Comparison of ENCODE assay signal across 15 cellular contexts in genomic region chr19:40501599-40501998, GRCh38. TPM values are rescaled to one million over a fixed set of nuclear protein-coding genes. Genes with fewer than 3 reads are reported as not detected.
DNase-seq lines count a peak whose midpoint lies in the region; ATAC-seq and TF ChIP-seq lines count a peak whose summit lies in the region.
"Had no signal": no experiment of that assay in that cellular context is flagged by ENCODE, and none has a peak within 500 bp of the region (broad histone marks: within the 10 kb centered on the region; RNA-seq: fewer than 3 reads in every experiment).

No MANE protein-coding gene starts in this region.

- H4K8ac ChIP-seq in neuronal stem cell (ENCODE audit: low read depth, low read length), result no peak overlapping the region

- DNase-seq in caudate nucleus (lab: John Stamatoyannopoulos, UW) (no peak), neuronal stem cell (ENCODE audit: low spot score) (no peak), NCI-H2171 (lab: John Stamatoyannopoulos, UW) (no peak)
- DNase-seq: 8988T; AML-193; Caco-2; Calu3; CD4-positive, alpha-beta T cell; CD8-positive, alpha-beta T cell; GF-D8 had no signal

- peak overlapping the region; percentile 87 for H2AK5ac ChIP-seq in neuronal stem cell (ENCODE audit: low read depth, low read length)

- H3K9me3 ChIP-seq in HEK293 (ENCODE audit: control insufficient read depth, insufficient read depth, low read depth, low read length), result no peaks in the 10 kb centered on the region
- H3K9me3 ChIP-seq in neuronal stem cell (replicated peaks in 1 of 2; ENCODE audit: control insufficient read depth in 2 of 2, insufficient read depth in 1 of 2, low read depth in 1 of 2, low read length in 2 of 2), result no peaks in the 10 kb centered on the region
- H3K9me3 ChIP-seq: BLaER1 treated with 17β-estradiol and CSF1 and Interleukin-3, amounts not matched to agents 10 nM and 100 nM; Caco-2 had no signal

- H4K91ac ChIP-seq in neuronal stem cell (ENCODE audit: low read depth, low read length, poor library complexity), result no peak overlapping the region

- no peak overlapping the region for H3K4ac ChIP-seq in neuronal stem cell (ENCODE audit: low read length)

- H3K23ac ChIP-seq in neuronal stem cell (ENCODE audit: low read depth, low read length, poor library complexity), result no peak overlapping the region

- H3K79me1 ChIP-seq in neuronal stem cell (ENCODE audit: low read depth, low read length), result no peaks in the 10 kb centered on the region

- no peaks in the 10 kb centered on the region; a peak in 1 of 3 replicates for H3K36me3 ChIP-seq in HEK293 (ENCODE audit: control insufficient read depth in 2 of 2, insufficient read depth in 1 of 2, low read length in 2 of 2)
- H3K36me3 ChIP-seq in neuronal stem cell (replicated peaks in 1 of 2; ENCODE audit: control insufficient read depth in 2 of 2, insufficient read depth in 2 of 2, low read length in 2 of 2), result no peaks in the 10 kb centered on the region
- H3K36me3 ChIP-seq: BLaER1 treated with 17β-estradiol and CSF1 and Interleukin-3, amounts not matched to agents 10 nM and 100 nM had no signal

- H3K4me3 ChIP-seq in HEK293 (ENCODE audit: low read depth, low read length) (no peak overlapping the region), neuronal stem cell (ENCODE audit: low read length in 2 of 2) (no peak overlapping the region)
- H3K4me3 ChIP-seq: BLaER1 treated with 17β-estradiol and CSF1 and Interleukin-3, amounts not matched to agents 10 nM and 100 nM had no signal

- WGBS in neuronal stem cell (ENCODE audit: extremely low coverage in 2 of 2, insufficient read length in 2 of 2, insufficient replicate concordance in 1 of 2), 2 donors, result no CpG with 5 or more reads among the region's 4 CpGs

- no peak overlapping the region for H2AFZ ChIP-seq in neuronal stem cell (ENCODE audit: low read length)

- no peak overlapping the region for H2BK12ac ChIP-seq in neuronal stem cell (ENCODE audit: low read length)

- H3K27ac ChIP-seq in HEK293 (ENCODE audit: extremely low read depth, low read depth, low read length), result no peak overlapping the region
- H3K27ac ChIP-seq in caudate nucleus (ENCODE audit: low read depth, low read length), result peak overlapping the region; percentile 62
- no peak overlapping the region for H3K27ac ChIP-seq in neuronal stem cell (replicated peaks; ENCODE audit: low read length)
- H3K27ac ChIP-seq: BLaER1 treated with 17β-estradiol and CSF1 and Interleukin-3, amounts not matched to agents 10 nM and 100 nM; C4-2B had no signal

- no peak overlapping the region for H2BK120ac ChIP-seq in neuronal stem cell (ENCODE audit: low read depth, low read length)

- TF ChIP-seq CTCF in HEK293 (tag by site-specific recombination; IDR thresholded peaks at IDR 0.05), result no peak

- H3K14ac ChIP-seq in neuronal stem cell (ENCODE audit: low read length), result no peak overlapping the region

- H3K18ac ChIP-seq in neuronal stem cell (ENCODE audit: low read length), result no peak overlapping the region

- no peaks in the 10 kb centered on the region for H3K4me1 ChIP-seq in HEK293 (ENCODE audit: control insufficient read depth, insufficient read depth, low read length)
- H3K4me1 ChIP-seq in neuronal stem cell (ENCODE audit: control insufficient read depth in 2 of 2, insufficient read depth in 1 of 2, low read depth in 1 of 2, low read length in 2 of 2), result peaks cover 3 to 17% of the 10 kb centered on the region in 2 donors
- H3K4me1 ChIP-seq: Caco-2 had no signal

- ATAC-seq in GM21423 (IDR thresholded peaks at IDR 0.05; ENCODE audit: unreplicated experiment) (no peak), HG03460 (IDR thresholded peaks at IDR 0.05; ENCODE audit: unreplicated experiment) (no peak)
- ATAC-seq: CD8-positive, alpha-beta T cell had no signal

- POLR2A ChIA-PET in HEK293 (lab: Yijun Ruan, JAX), result interaction anchor here (0.7 to 1.1 kb wide), 3 partner anchors 14 to 102 kb away, joined by 3 to 12 read pairs (median 3); no protein-coding TSS in a partner anchor

- H3K27me3 ChIP-seq in neuronal stem cell (ENCODE audit: control insufficient read depth in 3 of 3, insufficient read depth in 3 of 3, low read depth in 1 of 3, low read length in 3 of 3), result peaks cover 0 to 8% (median 4%) of the 10 kb centered on the region in 3 experiments
- H3K27me3 ChIP-seq: BLaER1 treated with 17β-estradiol and CSF1 and Interleukin-3, amounts not matched to agents 10 nM and 100 nM had no signal

- CTCF ChIA-PET in HEK293 (lab: Yijun Ruan, JAX), result interaction anchor here (0.5 to 1.9 kb wide), 11 partner anchors 9 to 362 kb away, joined by 3 to 12 read pairs (median 5); partner anchors contain the start of gene BLVRB

- H2BK5ac ChIP-seq in neuronal stem cell (ENCODE audit: low read length), result no peak overlapping the region

- H3K9ac ChIP-seq in neuronal stem cell (ENCODE audit: low read depth, low read length, poor library complexity), result no peak overlapping the region
- H3K9ac ChIP-seq: BLaER1 treated with 17β-estradiol and CSF1 and Interleukin-3, amounts not matched to agents 10 nM and 100 nM had no signal

- H2BK15ac ChIP-seq in neuronal stem cell (ENCODE audit: low read length), result peak overlapping the region; percentile 68

- H3K4me2 ChIP-seq in neuronal stem cell (ENCODE audit: insufficient read depth, low read length, poor library complexity, severe bottlenecking), result no peak overlapping the region
- H3K4me2 ChIP-seq: BLaER1 treated with 17β-estradiol and CSF1 and Interleukin-3, amounts not matched to agents 10 nM and 100 nM had no signal

TF ChIP-seq in HEK293, 187 proteins besides CTCF, POLR2A, EP300 and RAD21:
- TF ChIP-seq ZNF830 (tag by site-specific recombination; IDR thresholded peaks at IDR 0.05; ENCODE audit: low read depth), result no peak
- peak; percentile 90; the same call in 1 of the 2 replicates for TF ChIP-seq ZNF768 (tag by site-specific recombination; IDR thresholded peaks at IDR 0.05)

RNA-seq across cellular contexts. Expression of gene SPTBN4, which starts 34.8 kb away (rescaled TPM):
- 1.4 TPM for polyA plus RNA-seq in neuronal stem cell (2013, experiment 1 of 2)
- polyA plus RNA-seq in neuronal stem cell (2013, experiment 2 of 2), result 2.0 TPM

RNA-seq across cellular contexts. Expression of gene BLVRB, which starts 36.1 kb away (rescaled TPM):
- polyA plus RNA-seq in neuronal stem cell (2013, experiment 1 of 2), result 25.7 TPM
- 25.5 TPM for polyA plus RNA-seq in neuronal stem cell (2013, experiment 2 of 2)

RNA-seq across cellular contexts. Expression of gene SERTAD3, which starts 57.5 kb away (rescaled TPM):
- 13.1 TPM for polyA plus RNA-seq in neuronal stem cell (2013, experiment 1 of 2)
- 13.1 TPM for polyA plus RNA-seq in neuronal stem cell (2013, experiment 2 of 2)
